ENCODE assay signal across 18 cellular contexts in genomic region chr21:45630876-45631275, GRCh38. TPM values are rescaled to one million over a fixed set of nuclear protein-coding genes. Genes with fewer than 3 reads are reported as not detected.
A peak's percentile ranks its signal among the peaks of the same experiment; 100 is the strongest.
DNase-seq lines count a peak whose midpoint lies in the region; ATAC-seq and TF ChIP-seq lines count a peak whose summit lies in the region.
"Had no signal": no experiment of that assay in that cellular context is flagged by ENCODE, and none has a peak within 500 bp of the region (broad histone marks: within the 10 kb centered on the region; RNA-seq: fewer than 3 reads in every experiment).

No MANE protein-coding gene starts in this region.

- in situ Hi-C loops in GM13977 (cut with MboI; ENCODE audit: low pct_unique_long_range_greater_than_20kb, low sequenced_read_pairs, unreplicated experiment): no loop called here

- ATAC-seq in T-helper 17 cell (no peak), GM21825 (IDR thresholded peaks at IDR 0.05; ENCODE audit: unreplicated experiment) (no peak)

- intact Hi-C loops in esophagus muscularis mucosa (cut with DNase I): no loop called here

- H3K27ac ChIP-seq in BLaER1 (peak overlapping the region; percentile 86; the same call in 1 of the 2 replicates), esophagus muscularis mucosa (replicated peaks in 1 of 4) (no peak overlapping the region)
- H3K27ac ChIP-seq: HL-60 had no signal

- no peaks in the 10 kb centered on the region for H3K9me3 Mint-ChIP-seq in osteocyte (ENCODE audit: unreplicated experiment)
- H3K9me3 Mint-ChIP-seq: CD4-positive, alpha-beta memory T cell had no signal

- DNase-seq in GM13977 (ENCODE audit: low spot score) (peak; percentile 2), esophagus muscularis mucosa (ENCODE audit: extremely low spot score) (peak; percentile 34), osteocyte (ENCODE audit: extremely low spot score, unreplicated experiment) (peak; percentile 49), T-helper 9 cell (no peak), T-helper 17 cell (no peak), NCI-H2196 (lab: John Stamatoyannopoulos, UW; ENCODE audit: unreplicated experiment) (no peak)
- DNase-seq: CD4-positive, alpha-beta memory T cell; DMS153; DMS79; GDM1; HCEC 1CT had no signal

- WGBS in esophagus muscularis mucosa: 90% methylated on average over 21 of the region's 22 CpGs

- H3K4me3 ChIP-seq in BLaER1: peak overlapping the region; percentile 46
- no peak overlapping the region for H3K4me3 ChIP-seq in esophagus muscularis mucosa

- H3K4me1 ChIP-seq in BLaER1 (peaks cover 68% of the 10 kb centered on the region), esophagus muscularis mucosa (no peaks in the 10 kb centered on the region)

- H3K4me1 Mint-ChIP-seq in osteocyte (ENCODE audit: unreplicated experiment) (no peaks in the 10 kb centered on the region), T-helper 17 cell (no peaks in the 10 kb centered on the region)
- H3K4me1 Mint-ChIP-seq: CD14-positive monocyte had no signal

- no peak overlapping the region for H3K27ac Mint-ChIP-seq in osteocyte (ENCODE audit: unreplicated experiment)
- H3K27ac Mint-ChIP-seq in T-helper 17 cell: no peak overlapping the region
- H3K27ac Mint-ChIP-seq: B cell; CD14-positive monocyte; CD4-positive, alpha-beta memory T cell had no signal

- no peaks in the 10 kb centered on the region for H3K36me3 Mint-ChIP-seq in osteocyte (ENCODE audit: unreplicated experiment)
- no peaks in the 10 kb centered on the region for H3K36me3 Mint-ChIP-seq in T-helper 17 cell (ENCODE audit: low read depth)
- H3K36me3 Mint-ChIP-seq: CD14-positive monocyte; CD4-positive, alpha-beta memory T cell had no signal

- no peak overlapping the region for H3K9ac ChIP-seq in BLaER1

- no peak for TF ChIP-seq CTCF in GM13977 (IDR thresholded peaks at IDR 0.05; ENCODE audit: extremely low read depth, insufficient read depth, missing control alignments)
- no peak for TF ChIP-seq CTCF in esophagus muscularis mucosa (IDR thresholded peaks at IDR 0.05)
- no peak for TF ChIP-seq CTCF in osteocyte (IDR thresholded peaks at IDR 0.05)

- H3K27me3 Mint-ChIP-seq in osteocyte (ENCODE audit: unreplicated experiment) (peaks cover 24% of the 10 kb centered on the region), T-helper 17 cell (peaks cover 12% of the 10 kb centered on the region)

- H3K36me3 ChIP-seq in BLaER1 (peaks cover 30% of the 10 kb centered on the region), esophagus muscularis mucosa (no peaks in the 10 kb centered on the region)

- TF ChIP-seq EP300 in esophagus muscularis mucosa (IDR thresholded peaks at IDR 0.05): no peak

- peak overlapping the region; percentile 76 for H3K4me2 ChIP-seq in BLaER1

- TF ChIP-seq POLR2A in esophagus muscularis mucosa (IDR thresholded peaks at IDR 0.05; ENCODE audit: low read depth): no peak

- H3K27me3 ChIP-seq in BLaER1: no peaks in the 10 kb centered on the region
- peaks cover 0 to 19% (median 0%) of the 10 kb centered on the region in 4 donors for H3K27me3 ChIP-seq in esophagus muscularis mucosa

- H3K4me3 Mint-ChIP-seq in osteocyte (ENCODE audit: unreplicated experiment) (no peak overlapping the region), T-helper 17 cell (no peak overlapping the region)
- H3K4me3 Mint-ChIP-seq: B cell; CD14-positive monocyte; CD4-positive, alpha-beta memory T cell had no signal

- no peaks in the 10 kb centered on the region for H4K20me1 ChIP-seq in BLaER1

- peaks cover 67% of the 10 kb centered on the region for H3K9me3 ChIP-seq in BLaER1
- no peaks in the 10 kb centered on the region for H3K9me3 ChIP-seq in esophagus muscularis mucosa
- H3K9me3 ChIP-seq in T-helper 17 cell (ENCODE audit: control insufficient read depth, low read length, poor library complexity, severe bottlenecking): no peaks in the 10 kb centered on the region

RNA-seq across cellular contexts. Expression of gene PCBP3, which starts 12.6 kb away (rescaled TPM):
- total RNA-seq in esophagus muscularis mucosa (1 to 10 TPM; 7.5 to 9.2 (median 8.1) TPM), osteocyte (7.6 and 9.0 TPM in 2 replicates), T-helper 17 cell (1 to 10 TPM in 1 of 2 donors, under 1 TPM in 1; 0.91 to 4.2 TPM)
- total RNA-seq: A172, HT1080 had no signal

Comparison
In these comparisons a context has a peak if more than half of its experiments do, and no peak if none do; other contexts are left out.
1. DNase-seq: peak in GM13977 (single experiment), esophagus muscularis mucosa (single experiment) and osteocyte (single experiment); none in T-helper 9 cell (single experiment), T-helper 17 cell (0 of 3) and NCI-H2196 (single experiment).